8 cellular contexts compared by ENCODE assay signal in genomic region chr12:132143328-132144071, GRCh38. TPM values are rescaled to one million over a fixed set of nuclear protein-coding genes. Genes with fewer than 3 reads are reported as not detected.
DNase-seq lines count a peak whose midpoint lies in the region; ATAC-seq lines count a peak whose summit lies in the region.

No MANE protein-coding gene starts in this region.

- peaks cover 18% of the 10 kb centered on the region for H3K4me1 ChIP-seq in SJSA1 (replicated peaks)
- H3K4me1 ChIP-seq in ectodermal cell (ENCODE audit: control insufficient read depth, insufficient read depth, low read length) = peaks cover 13% of the 10 kb centered on the region
- peaks cover 21 to 23% of the 10 kb centered on the region in 2 donors for H3K4me1 ChIP-seq in naive thymus-derived CD4-positive, alpha-beta T cell (ENCODE audit: control insufficient read depth in 2 of 2, insufficient read depth in 2 of 2, low read length in 2 of 2)

- H3K36me3 ChIP-seq in SJSA1 (peaks cover 63% of the 10 kb centered on the region), ectodermal cell (ENCODE audit: control insufficient read depth, insufficient read depth, low read length) (peaks cover 46% of the 10 kb centered on the region)
- H3K36me3 ChIP-seq in naive thymus-derived CD4-positive, alpha-beta T cell (ENCODE audit: control insufficient read depth in 2 of 3, insufficient read depth in 3 of 3, low read length in 3 of 3) = peaks cover 0 to 73% (median 21%) of the 10 kb centered on the region in 3 experiments

- peaks cover 0 to 9% (median 3%) of the 10 kb centered on the region in 5 donors for H3K36me3 Mint-ChIP-seq in naive thymus-derived CD4-positive, alpha-beta T cell

- H3K27me3 ChIP-seq in SJSA1 (replicated peaks) = no peaks in the 10 kb centered on the region
- no peaks in the 10 kb centered on the region for H3K27me3 ChIP-seq in ectodermal cell (ENCODE audit: control insufficient read depth, insufficient read depth, low read length, poor library complexity, severe bottlenecking)
- H3K27me3 ChIP-seq in naive thymus-derived CD4-positive, alpha-beta T cell (ENCODE audit: control insufficient read depth in 2 of 2, insufficient read depth in 2 of 2, low read length in 2 of 2) = no peaks in the 10 kb centered on the region

- H3K4me1 Mint-ChIP-seq in naive thymus-derived CD4-positive, alpha-beta T cell = peaks cover 21 to 38% (median 29%) of the 10 kb centered on the region in 7 donors

- peak overlapping the region; percentile 96 for H3K4me3 ChIP-seq in SJSA1
- H3K4me3 ChIP-seq in ectodermal cell (ENCODE audit: insufficient read depth, low read depth, low read length) = peak overlapping the region; percentile 70
- peak overlapping the region; percentile 58 for H3K4me3 ChIP-seq in naive thymus-derived CD4-positive, alpha-beta T cell (ENCODE audit: low read length)

- DNase-seq in NCI-H146 (lab: John Stamatoyannopoulos, UW) = peak; percentile 36
- no peak for DNase-seq in NCI-H146 treated with DMSO at 0.1 percent for 48 hours (lab: John Stamatoyannopoulos, UW; ENCODE audit: unreplicated experiment)
- DNase-seq in SJSA1 (ENCODE audit: low read depth in 1 of 2, low spot score in 2 of 2) = peak in 1 of 2 experiments; percentile 45
- DNase-seq in naive thymus-derived CD4-positive, alpha-beta T cell = peak in 2 of 9 donors; percentile 44 to 51
- DNase-seq in HPDE6-E6E7 (ENCODE audit: extremely low spot score) = no peak
- DNase-seq in NOMO-1 treated with dmso at 0.1 percent for 144 hours (lab: John Stamatoyannopoulos, UW; ENCODE audit: unreplicated experiment) = no peak

- H3K27me3 Mint-ChIP-seq in naive thymus-derived CD4-positive, alpha-beta T cell = peaks cover 0 to 2% (median 0%) of the 10 kb centered on the region in 5 donors

- H3K9me3 Mint-ChIP-seq in naive thymus-derived CD4-positive, alpha-beta T cell = peaks cover 0 to 4% (median 0%) of the 10 kb centered on the region in 11 donors

- H3K9me3 ChIP-seq in SJSA1 (replicated peaks) (0 out of 2 replicates have a peak, but pooled peaks cover 7% of the 10 kb centered on the region), ectodermal cell (ENCODE audit: control insufficient read depth, low read length) (no peaks in the 10 kb centered on the region)
- H3K9me3 ChIP-seq in naive thymus-derived CD4-positive, alpha-beta T cell (ENCODE audit: control insufficient read depth in 2 of 3, low read length in 3 of 3) = no peaks in the 10 kb centered on the region

- intact Hi-C loops in naive thymus-derived CD4-positive, alpha-beta T cell (cut with micrococcal nuclease) = loop anchor here (1.0 to 5.0 kb wide), 6 partner anchors 45 to 345 kb away; no protein-coding TSS in a partner anchor

- 3 to 4% methylated on average over 82 of the region's 82 CpGs for WGBS in ectodermal cell, 2 experiments

- H3K4me3 Mint-ChIP-seq in naive thymus-derived CD4-positive, alpha-beta T cell = peak overlapping the region; percentile 79 to 93 (median 86)

- ATAC-seq in HG02678 (IDR thresholded peaks at IDR 0.05; ENCODE audit: unreplicated experiment) = peak; percentile 27
- ATAC-seq in naive thymus-derived CD4-positive, alpha-beta T cell = peak; percentile 46

- peak overlapping the region in 8 of 9 donors; percentile 36 to 90 (median 81) for H3K27ac Mint-ChIP-seq in naive thymus-derived CD4-positive, alpha-beta T cell

- no peak overlapping the region for H3K27ac ChIP-seq in SJSA1
- no peak overlapping the region for H3K27ac ChIP-seq in ectodermal cell (ENCODE audit: insufficient read depth, low read depth, low read length, poor library complexity, severe bottlenecking)
- peak overlapping the region; percentile 92 for H3K27ac ChIP-seq in naive thymus-derived CD4-positive, alpha-beta T cell (ENCODE audit: low read depth, low read length)

- POLR2A ChIA-PET in naive thymus-derived CD4-positive, alpha-beta T cell (lab: Charles Lee) = no interaction called here

- CTCF ChIA-PET in naive thymus-derived CD4-positive, alpha-beta T cell (lab: Charles Lee) = no interaction called here

RNA-seq across cellular contexts. Expression of gene DDX51, which starts 0.6 kb away (rescaled TPM):
- 8.9 and 11.8 TPM in 2 replicates for total RNA-seq in SJSA1 (2014; rRNA removed; shearing (Covaris generic))
- polyA plus RNA-seq in ectodermal cell (2013, experiment 1 of 4) = 19.9 TPM
- 19.2 TPM for polyA plus RNA-seq in ectodermal cell (2013, experiment 2 of 4)
- polyA plus RNA-seq in ectodermal cell (2013, experiment 3 of 4) = 12.4 TPM
- polyA plus RNA-seq in ectodermal cell (2013, experiment 4 of 4) = 17.1 TPM
- total RNA-seq in naive thymus-derived CD4-positive, alpha-beta T cell = 10 to 100 TPM; 33.2 to 54.8 (median 50.6) TPM
- polyA plus RNA-seq in naive thymus-derived CD4-positive, alpha-beta T cell = 10 to 100 TPM in 1 of 2 donors, 1 to 10 TPM in 1; 8.8 to 15.6 TPM

RNA-seq across cellular contexts. Expression of gene NOC4L, which starts 0.8 kb away (rescaled TPM):
- 10.1 and 11.9 TPM in 2 replicates for total RNA-seq in SJSA1 (2014; rRNA removed; shearing (Covaris generic))
- 33.9 TPM for polyA plus RNA-seq in ectodermal cell (2013, experiment 1 of 4)
- 33.1 TPM for polyA plus RNA-seq in ectodermal cell (2013, experiment 2 of 4)
- polyA plus RNA-seq in ectodermal cell (2013, experiment 3 of 4) = 25.5 TPM
- 19.8 TPM for polyA plus RNA-seq in ectodermal cell (2013, experiment 4 of 4)
- 10 to 100 TPM; 19.3 to 27.1 (median 21.1) TPM for total RNA-seq in naive thymus-derived CD4-positive, alpha-beta T cell
- polyA plus RNA-seq in naive thymus-derived CD4-positive, alpha-beta T cell = 10 to 100 TPM; 16.9 to 29.0 TPM
